8 cellular contexts compared by ENCODE assay signal in genomic region chr19:48752511-48753365, GRCh38. TPM values are rescaled to one million over a fixed set of nuclear protein-coding genes. Genes with fewer than 3 reads are reported as not detected.
A peak's percentile ranks its signal among the peaks of the same experiment; 100 is the strongest.
DNase-seq lines count a peak whose midpoint lies in the region; ATAC-seq lines count a peak whose summit lies in the region.

Gene FUT1, minus strand, starts transcription at chr19:48752641. Its CDS starts 1,360 bp downstream, at chr19:48751281.

- POLR2A ChIA-PET in activated CD8-positive, alpha-beta T cell treated with anti-CD3 and anti-CD28 coated beads, Interleukin-2, amount 10 ng/mL, durations not matched to agents 7 days and 5 days (lab: Charles Lee), result no interaction called here
- POLR2A ChIA-PET in naive thymus-derived CD4-positive, alpha-beta T cell (lab: Charles Lee), result no interaction called here

- CTCF ChIA-PET in activated CD8-positive, alpha-beta T cell treated with anti-CD3 and anti-CD28 coated beads, Interleukin-2, amount 10 ng/mL, durations not matched to agents 7 days and 5 days (lab: Charles Lee), result interaction anchor here (0.6 to 1.5 kb wide), 2 partner anchors 37 to 89 kb away, joined by 3 to 5 read pairs; no protein-coding TSS in a partner anchor
- CTCF ChIA-PET in naive thymus-derived CD4-positive, alpha-beta T cell (lab: Charles Lee), result no interaction called here

- H3K27me3 ChIP-seq in naive thymus-derived CD4-positive, alpha-beta T cell (ENCODE audit: control insufficient read depth in 2 of 2, insufficient read depth in 2 of 2, low read length in 2 of 2), result no peaks in the 10 kb centered on the region

- H3K4me3 ChIP-seq in naive thymus-derived CD4-positive, alpha-beta T cell (ENCODE audit: low read length), result peak within 1 kb of the TSS; percentile 40

- no peak within 1 kb of the TSS for H3K27ac ChIP-seq in naive thymus-derived CD4-positive, alpha-beta T cell (ENCODE audit: low read depth, low read length)

- no peaks in the 10 kb centered on the region for H3K9me3 ChIP-seq in naive thymus-derived CD4-positive, alpha-beta T cell (ENCODE audit: control insufficient read depth in 2 of 3, low read length in 3 of 3)

- H3K4me1 ChIP-seq in naive thymus-derived CD4-positive, alpha-beta T cell (ENCODE audit: control insufficient read depth in 2 of 2, insufficient read depth in 2 of 2, low read length in 2 of 2), result peaks cover 5 to 14% of the 10 kb centered on the region in 2 donors

- no peaks in the 10 kb centered on the region for H3K36me3 Mint-ChIP-seq in activated CD8-positive, alpha-beta T cell treated with anti-CD3 and anti-CD28 coated beads, Interleukin-2, amount 10 ng/mL, durations not matched to agents 7 days and 5 days (ENCODE audit: low read depth)
- no peaks in the 10 kb centered on the region for H3K36me3 Mint-ChIP-seq in naive thymus-derived CD4-positive, alpha-beta T cell

- H3K4me1 Mint-ChIP-seq in activated CD8-positive, alpha-beta T cell treated with anti-CD3 and anti-CD28 coated beads, Interleukin-2, amount 10 ng/mL, durations not matched to agents 7 days and 5 days (ENCODE audit: low read depth), result peaks cover 16% of the 10 kb centered on the region
- H3K4me1 Mint-ChIP-seq in naive thymus-derived CD4-positive, alpha-beta T cell, result peaks cover 6 to 25% (median 17%) of the 10 kb centered on the region in 7 donors

- no peak within 1 kb of the TSS for H3K27ac Mint-ChIP-seq in activated CD8-positive, alpha-beta T cell treated with anti-CD3 and anti-CD28 coated beads, Interleukin-2, amount 10 ng/mL, durations not matched to agents 7 days and 5 days
- H3K27ac Mint-ChIP-seq in naive thymus-derived CD4-positive, alpha-beta T cell, result peak within 1 kb of the TSS in 2 of 9 donors; percentile 38 to 88

- DNase-seq in GM03348 (ENCODE audit: low spot score), result peak; percentile 72
- peak; percentile 93 for DNase-seq in NCI-H2107 (lab: John Stamatoyannopoulos, UW)
- peak; percentile 49 for DNase-seq in activated CD8-positive, alpha-beta T cell treated with anti-CD3 and anti-CD28 coated beads, Interleukin-2, amount 10 ng/mL, durations not matched to agents 7 days and 5 days
- peak in 3 of 9 donors; percentile 19 to 58 (median 34) for DNase-seq in naive thymus-derived CD4-positive, alpha-beta T cell
- no peak for DNase-seq in head of caudate nucleus

- ATAC-seq in activated CD8-positive, alpha-beta T cell treated with anti-CD3 and anti-CD28 coated beads, Interleukin-2, amount 10 ng/mL, durations not matched to agents 7 days and 5 days, result peak; percentile 84
- ATAC-seq in esophagus mucosa (peak; percentile 89), HG02678 (IDR thresholded peaks at IDR 0.05; ENCODE audit: unreplicated experiment) (no peak), GM21528 (IDR thresholded peaks at IDR 0.05; ENCODE audit: low FRiP score, unreplicated experiment) (no peak)
- ATAC-seq in naive thymus-derived CD4-positive, alpha-beta T cell, result peak; percentile 72

- H3K9me3 Mint-ChIP-seq in activated CD8-positive, alpha-beta T cell treated with anti-CD3 and anti-CD28 coated beads, Interleukin-2, amount 10 ng/mL, durations not matched to agents 7 days and 5 days (ENCODE audit: insufficient read depth), result no peaks in the 10 kb centered on the region
- no peaks in the 10 kb centered on the region for H3K9me3 Mint-ChIP-seq in naive thymus-derived CD4-positive, alpha-beta T cell

- H3K27me3 Mint-ChIP-seq in activated CD8-positive, alpha-beta T cell treated with anti-CD3 and anti-CD28 coated beads, Interleukin-2, amount 10 ng/mL, durations not matched to agents 7 days and 5 days (ENCODE audit: low read depth), result peaks cover 23% of the 10 kb centered on the region
- H3K27me3 Mint-ChIP-seq in naive thymus-derived CD4-positive, alpha-beta T cell, result peaks cover 0 to 33% (median 28%) of the 10 kb centered on the region in 5 donors

- intact Hi-C loops in naive thymus-derived CD4-positive, alpha-beta T cell (cut with micrococcal nuclease), result loop anchor here in 1 of 2 donors (2.0 kb wide), 1 partner anchor 14 kb away; no protein-coding TSS in a partner anchor
- intact Hi-C loops in head of caudate nucleus (cut with DNase I), result no loop called here

- H3K36me3 ChIP-seq in naive thymus-derived CD4-positive, alpha-beta T cell (ENCODE audit: control insufficient read depth in 2 of 3, insufficient read depth in 3 of 3, low read length in 3 of 3), result no peaks in the 10 kb centered on the region

- peak within 1 kb of the TSS; percentile 66 for H3K4me3 Mint-ChIP-seq in activated CD8-positive, alpha-beta T cell treated with anti-CD3 and anti-CD28 coated beads, Interleukin-2, amount 10 ng/mL, durations not matched to agents 7 days and 5 days
- H3K4me3 Mint-ChIP-seq in naive thymus-derived CD4-positive, alpha-beta T cell, result peak within 1 kb of the TSS; percentile 77 to 96 (median 88)

RNA-seq across cellular contexts. Expression of gene FUT1, which starts in this region (rescaled TPM):
- total RNA-seq in activated CD8-positive, alpha-beta T cell treated with anti-CD3 and anti-CD28 coated beads, Interleukin-2, amount 10 ng/mL, durations not matched to agents 7 days and 5 days, result under 1 TPM; 0.16 to 0.26 TPM
- 6.1 TPM for total RNA-seq in esophagus mucosa
- under 1 TPM in 1 of 5 experiments, not detected in 4; 0.17 TPM for total RNA-seq in naive thymus-derived CD4-positive, alpha-beta T cell
- not detected for polyA plus RNA-seq in naive thymus-derived CD4-positive, alpha-beta T cell

Comparison
In these comparisons a context has a peak if more than half of its experiments do, and no peak if none do; other contexts are left out.
1. Peak in DNase-seq and ATAC-seq in activated CD8-positive, alpha-beta T cell treated with anti-CD3 and anti-CD28 coated beads, Interleukin-2, amount 10 ng/mL, durations not matched to agents 7 days and 5 days; RNA of the gene not detected or under 1 TPM.
2. Peak in ATAC-seq and H3K4me3 ChIP-seq in naive thymus-derived CD4-positive, alpha-beta T cell; RNA of the gene not detected or under 1 TPM.
3. DNase-seq: peak in GM03348 (single experiment) and NCI-H2107 (single experiment); none in head of caudate nucleus (0 of 42).